ENCODE assay signal across 3 cellular contexts in the genomic region with DNA sequence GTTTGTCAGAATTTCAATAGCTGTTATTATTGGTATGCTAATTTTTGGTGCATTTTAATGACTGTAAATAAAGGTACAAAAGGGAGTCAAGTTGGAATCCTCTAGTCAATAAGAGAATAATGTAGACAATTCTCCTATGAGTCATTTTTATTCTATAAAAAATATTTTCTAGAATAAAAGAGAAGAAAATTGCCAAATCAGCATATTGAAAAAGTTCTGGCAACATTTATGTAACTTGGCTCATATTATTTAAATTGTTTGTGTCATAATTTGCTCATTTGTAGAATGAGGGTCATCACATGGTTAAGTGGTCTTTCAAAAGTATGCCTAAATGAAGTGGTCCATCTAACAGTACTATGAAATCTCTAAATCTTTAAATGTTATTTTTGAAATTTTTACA.
TF ChIP-seq lines count a peak whose summit lies in the region.

No MANE protein-coding gene starts in this region.

TF ChIP-seq in A549, 52 proteins besides CTCF, POLR2A, EP300 and RAD21:
- TF ChIP-seq MAFK (IDR thresholded peaks at IDR 0.05; ENCODE audit: partially characterized antibody): peak; percentile 73
- no peak for TF ChIP-seq ZC3H11A (IDR thresholded peaks at IDR 0.05)
- no peak for TF ChIP-seq HOXA7 (CRISPR knock-in tag; IDR thresholded peaks at IDR 0.05)

TF ChIP-seq in IMR-90, 13 proteins besides CTCF, POLR2A, EP300 and RAD21:
- peak; percentile 85 for TF ChIP-seq MAFK (IDR thresholded peaks at IDR 0.05; ENCODE audit: low read depth, low read length)
- TF ChIP-seq CEBPB (IDR thresholded peaks at IDR 0.05; ENCODE audit: low read depth, low read length): no peak
- no peak for TF ChIP-seq RCOR1 (IDR thresholded peaks at IDR 0.05; ENCODE audit: insufficient replicate concordance, low read length)
- TF ChIP-seq RFX5 (IDR thresholded peaks at IDR 0.05; ENCODE audit: low read depth, low read length): no peak
- TF ChIP-seq, protein P1, sequence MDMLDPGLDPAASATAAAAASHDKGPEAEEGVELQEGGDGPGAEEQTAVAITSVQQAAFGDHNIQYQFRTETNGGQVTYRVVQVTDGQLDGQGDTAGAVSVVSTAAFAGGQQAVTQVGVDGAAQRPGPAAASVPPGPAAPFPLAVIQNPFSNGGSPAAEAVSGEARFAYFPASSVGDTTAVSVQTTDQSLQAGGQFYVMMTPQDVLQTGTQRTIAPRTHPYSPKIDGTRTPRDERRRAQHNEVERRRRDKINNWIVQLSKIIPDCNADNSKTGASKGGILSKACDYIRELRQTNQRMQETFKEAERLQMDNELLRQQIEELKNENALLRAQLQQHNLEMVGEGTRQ (IDR thresholded peaks at IDR 0.05; ENCODE audit: low read depth, low read length): no peak
TF ChIP-seq in IMR-90: peak in this region for 1.

TF ChIP-seq in H1, 55 proteins besides CTCF, POLR2A, EP300 and RAD21:
- TF ChIP-seq RNF2 (IDR thresholded peaks at IDR 0.05; ENCODE audit: borderline replicate concordance, low read depth, low read length, missing control alignments, poor library complexity, severe bottlenecking) (no peak), MAFK (IDR thresholded peaks at IDR 0.05; ENCODE audit: low read depth, low read length) (peak; percentile 40; the same call in 1 of the 2 replicates)
